26 cellular contexts compared by ENCODE assay signal in the genomic region with DNA sequence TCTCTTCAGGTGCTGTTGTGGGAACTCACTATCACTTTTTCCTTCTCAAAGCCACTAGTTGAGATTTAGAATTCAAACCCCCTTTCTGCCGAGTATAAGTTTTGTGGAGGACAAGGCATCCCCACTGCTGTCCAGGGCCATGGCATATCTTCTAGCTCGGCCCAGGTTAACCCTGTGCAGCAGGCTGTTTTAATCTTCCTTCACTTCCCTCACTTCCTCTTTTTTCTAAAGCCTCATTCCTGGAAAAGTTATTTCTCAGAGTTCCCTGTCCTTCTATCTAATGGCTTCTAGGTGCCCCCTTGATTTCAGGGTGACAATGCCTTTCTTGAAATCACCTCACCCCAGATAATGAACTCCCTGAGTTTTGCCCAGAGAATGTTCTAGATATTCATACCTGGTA.
"Had no signal": no experiment of that assay in that cellular context is flagged by ENCODE, and none has a peak within 500 bp of the region (broad histone marks: within the 10 kb centered on the region; RNA-seq: fewer than 3 reads in every experiment).

No MANE protein-coding gene starts in this region.

- H3K36me3 ChIP-seq: esophagus squamous epithelium, gastroesophageal sphincter, left ventricle myocardium inferior, lower lobe of right lung, neural progenitor cell, ovary, right atrium auricular region, sigmoid colon, tibial nerve had no signal

- H3K4me3 Mint-ChIP-seq: dendritic cell treated with granulocyte-macrophage colony-stimulating factor and Interleukin-4, amounts not matched to agents 40 ng/mL and 50 ng/mL, for 4 days; effector memory CD8-positive, alpha-beta T cell; immature natural killer cell; memory B cell; natural killer cell treated with Interleukin-12 subunit alpha and Interleukin-12 subunit beta and Interleukin-15 and Interleukin-18, amount 100 ng/mL, for 72 hours; neural progenitor cell; stimulated activated naive B cell treated with anti-CD40 and anti-IgM and Interleukin-4, amounts not matched to agents 10 μg/mL and 1 μg/mL and 100 μg/mL, for 72 hours; stimulated activated naive CD8-positive, alpha-beta T cell treated with anti-CD3 and anti-CD28 coated beads, Interleukin-15, amount 100 ng/mL, for 72 hours had no signal

- H3K36me3 Mint-ChIP-seq: immature natural killer cell; memory B cell; natural killer cell treated with Interleukin-12 subunit alpha and Interleukin-12 subunit beta and Interleukin-15 and Interleukin-18, amount 100 ng/mL, for 72 hours; neural progenitor cell; stimulated activated naive B cell treated with anti-CD40 and anti-IgM and Interleukin-4, amounts not matched to agents 10 μg/mL and 1 μg/mL and 100 μg/mL, for 72 hours had no signal

- H3K9me3 Mint-ChIP-seq: dendritic cell treated with granulocyte-macrophage colony-stimulating factor and Interleukin-4, amounts not matched to agents 40 ng/mL and 50 ng/mL, for 4 days; effector memory CD8-positive, alpha-beta T cell; memory B cell; natural killer cell treated with Interleukin-12 subunit alpha and Interleukin-12 subunit beta and Interleukin-15 and Interleukin-18, amount 100 ng/mL, for 72 hours; stimulated activated naive CD8-positive, alpha-beta T cell treated with anti-CD3 and anti-CD28 coated beads, Interleukin-15, amount 100 ng/mL, for 72 hours had no signal

- H3K4me3 ChIP-seq: esophagus squamous epithelium, gastroesophageal sphincter, left ventricle myocardium inferior, lower lobe of right lung, neural progenitor cell, ovary, right atrium auricular region, sigmoid colon, skin epidermis, testis, tibial nerve had no signal

- H3K9me3 ChIP-seq: esophagus squamous epithelium, gastroesophageal sphincter, left ventricle myocardium inferior, lower lobe of right lung, ovary, right atrium auricular region, sigmoid colon, testis, tibial nerve had no signal

- H3K4me1 Mint-ChIP-seq: immature natural killer cell; memory B cell; stimulated activated naive B cell treated with anti-CD40 and anti-IgM and Interleukin-4, amounts not matched to agents 10 μg/mL and 1 μg/mL and 100 μg/mL, for 72 hours; stimulated activated naive CD8-positive, alpha-beta T cell treated with anti-CD3 and anti-CD28 coated beads, Interleukin-15, amount 100 ng/mL, for 72 hours had no signal

- H3K27ac ChIP-seq: epithelial cell of prostate, esophagus squamous epithelium, gastroesophageal sphincter, left ventricle myocardium inferior, lower lobe of right lung, neural progenitor cell, ovary, right atrium auricular region, sigmoid colon, skin epidermis, testis, tibial nerve had no signal

- H3K4me1 ChIP-seq: esophagus squamous epithelium, gastroesophageal sphincter, left ventricle myocardium inferior, lower lobe of right lung, right atrium auricular region, sigmoid colon, testis, tibial nerve had no signal

- H3K27me3 ChIP-seq: neural progenitor cell, ovary, right atrium auricular region, testis, tibial nerve had no signal

- ATAC-seq: effector memory CD8-positive, alpha-beta T cell; gastroesophageal sphincter; left cardiac atrium; lower lobe of right lung; natural killer cell treated with Interleukin-12 subunit alpha and Interleukin-12 subunit beta and Interleukin-15 and Interleukin-18, amount 100 ng/mL, for 72 hours; stimulated activated naive B cell treated with anti-CD40 and anti-IgM and Interleukin-4, amounts not matched to agents 10 μg/mL and 1 μg/mL and 100 μg/mL, for 72 hours; stimulated activated naive CD8-positive, alpha-beta T cell treated with anti-CD3 and anti-CD28 coated beads, Interleukin-15, amount 100 ng/mL, for 72 hours had no signal

- H3K4me2 ChIP-seq: neural progenitor cell had no signal

- DNase-seq: effector memory CD8-positive, alpha-beta T cell; esophagus squamous epithelium; foreskin fibroblast; glutamatergic neuron; immature natural killer cell; left cardiac atrium; left ventricle myocardium inferior; lower lobe of right lung; midbrain; nucleus accumbens; ovary; sigmoid colon; stimulated activated CD4-positive, alpha-beta T cell treated with anti-CD3 and anti-CD28 coated beads, Interleukin-2, amount 100 ng/mL, for 24 hours; stimulated activated CD4-positive, alpha-beta T cell treated with anti-CD3 and anti-CD28 coated beads, Interleukin-4, amount 100 ng/mL, for 4 hours; stimulated activated naive B cell treated with anti-CD40 and anti-IgM and Interleukin-4, amounts not matched to agents 10 μg/mL and 1 μg/mL and 100 μg/mL, for 72 hours; stimulated activated naive CD8-positive, alpha-beta T cell treated with anti-CD3 and anti-CD28 coated beads, Interleukin-15, amount 100 ng/mL, for 72 hours; testis had no signal

- H3K27ac Mint-ChIP-seq: dendritic cell treated with granulocyte-macrophage colony-stimulating factor and Interleukin-4, amounts not matched to agents 40 ng/mL and 50 ng/mL, for 4 days; effector memory CD8-positive, alpha-beta T cell; immature natural killer cell; memory B cell; natural killer cell treated with Interleukin-12 subunit alpha and Interleukin-12 subunit beta and Interleukin-15 and Interleukin-18, amount 100 ng/mL, for 72 hours; neural progenitor cell; stimulated activated naive B cell treated with anti-CD40 and anti-IgM and Interleukin-4, amounts not matched to agents 10 μg/mL and 1 μg/mL and 100 μg/mL, for 72 hours had no signal

- H2AFZ ChIP-seq: neural progenitor cell had no signal
